In genomic region chr15:57915827-57916531, GRCh38 we compare ENCODE assay signal across 22 cellular contexts.
"Had no signal": no experiment of that assay in that cellular context is flagged by ENCODE, and none has a peak within 500 bp of the region (broad histone marks: within the 10 kb centered on the region; RNA-seq: fewer than 3 reads in every experiment).

No MANE protein-coding gene starts in this region.

- H3K9me3 Mint-ChIP-seq: activated CD4-positive, alpha-beta T cell treated with anti-CD3 and anti-CD28 coated beads, Interleukin-2, amount 10 ng/mL, durations not matched to agents 7 days and 5 days; activated naive CD8-positive, alpha-beta T cell treated with anti-CD3 and anti-CD28 coated beads, Interleukin-2, amount 10 ng/mL, durations not matched to agents 7 days and 5 days; activated T-cell treated with anti-CD3 and anti-CD28 coated beads, Interleukin-2, amount 50 U/mL, for 24 hours; activated T-helper 2 cell treated with anti-CD3 and anti-CD28 coated beads, Interferon-gamma antibody, Interleukin-2, Interleukin-4, amounts not matched to agents 10 μg/mL and 5 μg/mL and 100 μg/mL, durations not matched to agents 14 hours and 24 hours and 36 hours; central memory CD8-positive, alpha-beta T cell; natural killer cell treated with Interleukin-12 subunit alpha and Interleukin-12 subunit beta and Interleukin-15 and Interleukin-18, amount 100 ng/mL, for 72 hours; stimulated activated memory B cell treated with anti-CD40 and anti-IgM and Interleukin-4, amounts not matched to agents 10 μg/mL and 1 μg/mL and 100 μg/mL, for 72 hours had no signal

- H3K36me3 ChIP-seq: brain microvascular endothelial cell, esophagus squamous epithelium, lower lobe of right lung, sigmoid colon, spleen, upper lobe of left lung had no signal

- H3K4me1 ChIP-seq: sigmoid colon, testis had no signal

- H3K4me1 Mint-ChIP-seq: activated CD4-positive, alpha-beta T cell treated with anti-CD3 and anti-CD28 coated beads, Interleukin-2, amount 10 ng/mL, durations not matched to agents 7 days and 5 days; activated naive CD8-positive, alpha-beta T cell treated with anti-CD3 and anti-CD28 coated beads, Interleukin-2, amount 10 ng/mL, durations not matched to agents 7 days and 5 days; central memory CD8-positive, alpha-beta T cell; stimulated activated memory B cell treated with anti-CD40 and anti-IgM and Interleukin-4, amounts not matched to agents 10 μg/mL and 1 μg/mL and 100 μg/mL, for 72 hours had no signal

- DNase-seq: activated CD4-positive, alpha-beta T cell treated with anti-CD3 and anti-CD28 coated beads, Interleukin-2, amount 10 ng/mL, durations not matched to agents 7 days and 5 days; activated CD8-positive, alpha-beta T cell treated with anti-CD3 and anti-CD28 coated beads, Interleukin-2, amount 10 ng/mL, durations not matched to agents 7 days and 5 days; activated naive CD4-positive, alpha-beta T cell treated with Interleukin-2 at 50 U/mL for 16 hours; activated naive CD8-positive, alpha-beta T cell treated with anti-CD3 and anti-CD28 coated beads, Interleukin-2, amount 10 ng/mL, durations not matched to agents 7 days and 5 days; activated T-cell treated with anti-CD3 and anti-CD28 coated beads, Interleukin-2, amount 50 U/mL, for 24 hours; brain microvascular endothelial cell; effector CD4-positive, alpha-beta T cell; esophagus squamous epithelium; lower lobe of right lung; sigmoid colon; SK-N-SH; spleen; stimulated activated CD4-positive, alpha-beta T cell treated with anti-CD3 and anti-CD28 coated beads, Interleukin-4, amount 100 ng/mL, for 4 hours; T-helper 9 cell; testis; upper lobe of left lung had no signal

- H3K9me3 ChIP-seq: esophagus squamous epithelium, lower lobe of right lung, psoas muscle, sigmoid colon, SK-N-SH, spleen, testis, upper lobe of left lung had no signal

- H3K4me3 Mint-ChIP-seq: activated CD4-positive, alpha-beta T cell treated with anti-CD3 and anti-CD28 coated beads, Interleukin-2, amount 10 ng/mL, durations not matched to agents 7 days and 5 days; activated CD8-positive, alpha-beta T cell treated with anti-CD3 and anti-CD28 coated beads, Interleukin-2, amount 10 ng/mL, durations not matched to agents 7 days and 5 days; activated naive CD8-positive, alpha-beta T cell treated with anti-CD3 and anti-CD28 coated beads, Interleukin-2, amount 10 ng/mL, durations not matched to agents 7 days and 5 days; activated T-cell treated with anti-CD3 and anti-CD28 coated beads, Interleukin-2, amount 50 U/mL, for 24 hours; central memory CD8-positive, alpha-beta T cell; natural killer cell treated with Interleukin-12 subunit alpha and Interleukin-12 subunit beta and Interleukin-15 and Interleukin-18, amount 100 ng/mL, for 72 hours; stimulated activated memory B cell treated with anti-CD40 and anti-IgM and Interleukin-4, amounts not matched to agents 10 μg/mL and 1 μg/mL and 100 μg/mL, for 72 hours had no signal

- H3K27ac Mint-ChIP-seq: activated CD4-positive, alpha-beta T cell treated with anti-CD3 and anti-CD28 coated beads, Interleukin-2, amount 10 ng/mL, durations not matched to agents 7 days and 5 days; activated CD8-positive, alpha-beta T cell treated with anti-CD3 and anti-CD28 coated beads, Interleukin-2, amount 10 ng/mL, durations not matched to agents 7 days and 5 days; activated naive CD8-positive, alpha-beta T cell treated with anti-CD3 and anti-CD28 coated beads, Interleukin-2, amount 10 ng/mL, durations not matched to agents 7 days and 5 days; activated T-cell treated with anti-CD3 and anti-CD28 coated beads, Interleukin-2, amount 50 U/mL, for 24 hours; activated T-helper 2 cell treated with anti-CD3 and anti-CD28 coated beads, Interferon-gamma antibody, Interleukin-2, Interleukin-4, amounts not matched to agents 10 μg/mL and 5 μg/mL and 100 μg/mL, durations not matched to agents 14 hours and 24 hours and 36 hours; natural killer cell treated with Interleukin-12 subunit alpha and Interleukin-12 subunit beta and Interleukin-15 and Interleukin-18, amount 100 ng/mL, for 72 hours; stimulated activated memory B cell treated with anti-CD40 and anti-IgM and Interleukin-4, amounts not matched to agents 10 μg/mL and 1 μg/mL and 100 μg/mL, for 72 hours had no signal

- H3K4me3 ChIP-seq: esophagus squamous epithelium, lower lobe of right lung, psoas muscle, sigmoid colon, spleen, testis, upper lobe of left lung had no signal

- H3K27me3 ChIP-seq: brain microvascular endothelial cell, sigmoid colon, testis, upper lobe of left lung had no signal

- ATAC-seq: activated CD4-positive, CD25-positive, alpha-beta regulatory T cell treated with anti-CD3 and anti-CD28 coated beads, Interleukin-2, amount 50 U/mL, for 24 hours; activated CD8-positive, alpha-beta T cell treated with anti-CD3 and anti-CD28 coated beads, Interleukin-2, amount 10 ng/mL, durations not matched to agents 7 days and 5 days; lower lobe of right lung; natural killer cell treated with Interleukin-12 subunit alpha and Interleukin-12 subunit beta and Interleukin-15 and Interleukin-18, amount 100 ng/mL, for 72 hours; psoas muscle; stimulated activated memory B cell treated with anti-CD40 and anti-IgM and Interleukin-4, amounts not matched to agents 10 μg/mL and 1 μg/mL and 100 μg/mL, for 72 hours had no signal

- H3K36me3 Mint-ChIP-seq: activated naive CD8-positive, alpha-beta T cell treated with anti-CD3 and anti-CD28 coated beads, Interleukin-2, amount 10 ng/mL, durations not matched to agents 7 days and 5 days; natural killer cell treated with Interleukin-12 subunit alpha and Interleukin-12 subunit beta and Interleukin-15 and Interleukin-18, amount 100 ng/mL, for 72 hours; stimulated activated memory B cell treated with anti-CD40 and anti-IgM and Interleukin-4, amounts not matched to agents 10 μg/mL and 1 μg/mL and 100 μg/mL, for 72 hours had no signal

- H3K27ac ChIP-seq: brain microvascular endothelial cell, esophagus squamous epithelium, lower lobe of right lung, psoas muscle, sigmoid colon, spleen had no signal

- H3K27me3 Mint-ChIP-seq: activated CD4-positive, alpha-beta T cell treated with anti-CD3 and anti-CD28 coated beads, Interleukin-2, amount 10 ng/mL, durations not matched to agents 7 days and 5 days had no signal
